23 cellular contexts compared by ENCODE assay signal in genomic region chr5:32598270-32598937, GRCh38. TPM values are rescaled to one million over a fixed set of nuclear protein-coding genes. Genes with fewer than 3 reads are reported as not detected.
DNase-seq lines count a peak whose midpoint lies in the region; ATAC-seq, FAIRE-seq and TF ChIP-seq lines count a peak whose summit lies in the region.
"Had no signal": no experiment of that assay in that cellular context is flagged by ENCODE, and none has a peak within 500 bp of the region (broad histone marks: within the 10 kb centered on the region; RNA-seq: fewer than 3 reads in every experiment).

No MANE protein-coding gene starts in this region.

- no peak for DNase-seq in activated CD4-positive, alpha-beta T cell treated with anti-CD3 and anti-CD28 coated beads, Interleukin-2, amount 10 ng/mL, durations not matched to agents 7 days and 5 days
- DNase-seq in activated CD4-positive, alpha-beta T cell treated with anti-CD3 and anti-CD28 coated beads for 48 hours = no peak
- DNase-seq in DND-41 = no peak
- no peak for DNase-seq in activated T-helper 2 cell treated with anti-CD3 and anti-CD28 coated beads, Interferon-gamma antibody, Interleukin-2, Interleukin-4, amounts not matched to agents 10 μg/mL and 5 μg/mL and 100 μg/mL, durations not matched to agents 14 hours and 24 hours and 36 hours (ENCODE audit: low spot score)
- DNase-seq in mucosa of descending colon = no peak
- DNase-seq in OCI-M2 (lab: John Stamatoyannopoulos, UW; ENCODE audit: unreplicated experiment) = no peak
- DNase-seq in pancreas = no peak
- DNase-seq: ACHN; activated CD4-positive, alpha-beta T cell treated with anti-CD3 and anti-CD28 coated beads, Interleukin-2, amount 50 U/mL, for 48 hours; aorta; central memory CD4-positive, alpha-beta T cell; DMS79 treated with DMSO at 0.1 percent for 48 hours; effector CD4-positive, alpha-beta T cell; KBM-7; NCI-H1930; NCI-H446 treated with DMSO at 0.1 percent for 48 hours; RPMI8226; spleen; uterus had no signal

- H3K36me3 Mint-ChIP-seq in activated CD4-positive, alpha-beta T cell treated with anti-CD3 and anti-CD28 coated beads, Interleukin-2, amount 10 ng/mL, durations not matched to agents 7 days and 5 days (ENCODE audit: low read depth) = peaks cover 80% of the 10 kb centered on the region
- H3K36me3 Mint-ChIP-seq in activated T-helper 2 cell treated with anti-CD3 and anti-CD28 coated beads, Interferon-gamma antibody, Interleukin-2, Interleukin-4, amounts not matched to agents 10 μg/mL and 5 μg/mL and 100 μg/mL, durations not matched to agents 14 hours and 24 hours and 36 hours (ENCODE audit: low read depth) = peaks cover 94% of the 10 kb centered on the region

- H3K27ac Mint-ChIP-seq in activated CD4-positive, alpha-beta T cell treated with anti-CD3 and anti-CD28 coated beads, Interleukin-2, amount 10 ng/mL, durations not matched to agents 7 days and 5 days = peak overlapping the region; percentile 79
- H3K27ac Mint-ChIP-seq in activated T-helper 2 cell treated with anti-CD3 and anti-CD28 coated beads, Interferon-gamma antibody, Interleukin-2, Interleukin-4, amounts not matched to agents 10 μg/mL and 5 μg/mL and 100 μg/mL, durations not matched to agents 14 hours and 24 hours and 36 hours = peak overlapping the region; percentile 24
- H3K27ac Mint-ChIP-seq: activated T-helper 17 cell treated with anti-CD3 and anti-CD28 coated beads, Interleukin-2, amount 50 U/mL, for 72 hours had no signal

- TF ChIP-seq CTCF in DND-41 (IDR thresholded peaks at IDR 0.05; ENCODE audit: borderline replicate concordance, extremely low read depth, low read length, poor library complexity, severe bottlenecking) = no peak
- TF ChIP-seq CTCF in mucosa of descending colon (IDR thresholded peaks at IDR 0.05) = no peak
- no peak for TF ChIP-seq CTCF in pancreas (IDR thresholded peaks at IDR 0.05)

- no peak overlapping the region for H3K4me3 Mint-ChIP-seq in activated CD4-positive, alpha-beta T cell treated with anti-CD3 and anti-CD28 coated beads, Interleukin-2, amount 10 ng/mL, durations not matched to agents 7 days and 5 days
- no peak overlapping the region for H3K4me3 Mint-ChIP-seq in activated T-helper 2 cell treated with anti-CD3 and anti-CD28 coated beads, Interferon-gamma antibody, Interleukin-2, Interleukin-4, amounts not matched to agents 10 μg/mL and 5 μg/mL and 100 μg/mL, durations not matched to agents 14 hours and 24 hours and 36 hours (ENCODE audit: low read depth)

- 71 to 75% methylated on average over 3 of the region's 3 CpGs for WGBS in pancreas, 2 donors

- no peak overlapping the region for H3K4me2 ChIP-seq in DND-41 (ENCODE audit: insufficient read depth, low read length)

- no peak overlapping the region for H3K9ac ChIP-seq in DND-41 (ENCODE audit: low read depth, low read length)

- POLR2A ChIA-PET in activated CD4-positive, alpha-beta T cell treated with anti-CD3 and anti-CD28 coated beads, Interleukin-2, amount 10 ng/mL, durations not matched to agents 7 days and 5 days (lab: Charles Lee) = no interaction called here

- H3K9me3 ChIP-seq in DND-41 (ENCODE audit: insufficient read depth, low read length, severe bottlenecking) (no peaks in the 10 kb centered on the region), mucosa of descending colon (no peaks in the 10 kb centered on the region), pancreas (no peaks in the 10 kb centered on the region)
- H3K9me3 ChIP-seq: spleen, uterus had no signal

- intact Hi-C loops in activated T-helper 2 cell treated with anti-CD3 and anti-CD28 coated beads, Interferon-gamma antibody, Interleukin-2, Interleukin-4, amounts not matched to agents 10 μg/mL and 5 μg/mL and 100 μg/mL, durations not matched to agents 14 hours and 24 hours and 36 hours (cut with micrococcal nuclease) = no loop called here
- intact Hi-C loops in mucosa of descending colon (cut with DNase I, micrococcal nuclease) = loop anchor here in 1 of 2 donors (10.0 kb wide), 1 partner anchor 174 kb away; no protein-coding TSS in a partner anchor
- intact Hi-C loops in pancreas (cut with DNase I) = loop anchor here in 1 of 3 donors (10.0 kb wide), 1 partner anchor 364 kb away; no protein-coding TSS in a partner anchor

- H3K9me3 Mint-ChIP-seq in activated CD4-positive, alpha-beta T cell treated with anti-CD3 and anti-CD28 coated beads, Interleukin-2, amount 10 ng/mL, durations not matched to agents 7 days and 5 days = no peaks in the 10 kb centered on the region
- no peaks in the 10 kb centered on the region for H3K9me3 Mint-ChIP-seq in activated T-helper 2 cell treated with anti-CD3 and anti-CD28 coated beads, Interferon-gamma antibody, Interleukin-2, Interleukin-4, amounts not matched to agents 10 μg/mL and 5 μg/mL and 100 μg/mL, durations not matched to agents 14 hours and 24 hours and 36 hours
- H3K9me3 Mint-ChIP-seq: activated T-helper 17 cell treated with anti-CD3 and anti-CD28 coated beads, Interleukin-2, amount 50 U/mL, for 72 hours had no signal

- no peaks in the 10 kb centered on the region for H3K27me3 ChIP-seq in DND-41 (ENCODE audit: insufficient read depth, low read length, poor library complexity)
- no peaks in the 10 kb centered on the region for H3K27me3 ChIP-seq in pancreas
- H3K27me3 ChIP-seq: spleen, uterus had no signal

- H3K27me3 Mint-ChIP-seq in activated CD4-positive, alpha-beta T cell treated with anti-CD3 and anti-CD28 coated beads, Interleukin-2, amount 10 ng/mL, durations not matched to agents 7 days and 5 days = no peaks in the 10 kb centered on the region
- H3K27me3 Mint-ChIP-seq in activated T-helper 2 cell treated with anti-CD3 and anti-CD28 coated beads, Interferon-gamma antibody, Interleukin-2, Interleukin-4, amounts not matched to agents 10 μg/mL and 5 μg/mL and 100 μg/mL, durations not matched to agents 14 hours and 24 hours and 36 hours (ENCODE audit: low read depth) = no peaks in the 10 kb centered on the region
- H3K27me3 Mint-ChIP-seq: activated T-helper 17 cell treated with anti-CD3 and anti-CD28 coated beads, Interleukin-2, amount 50 U/mL, for 72 hours had no signal

- peaks cover 65% of the 10 kb centered on the region for H3K4me1 Mint-ChIP-seq in activated CD4-positive, alpha-beta T cell treated with anti-CD3 and anti-CD28 coated beads, Interleukin-2, amount 10 ng/mL, durations not matched to agents 7 days and 5 days
- H3K4me1 Mint-ChIP-seq in activated T-helper 2 cell treated with anti-CD3 and anti-CD28 coated beads, Interferon-gamma antibody, Interleukin-2, Interleukin-4, amounts not matched to agents 10 μg/mL and 5 μg/mL and 100 μg/mL, durations not matched to agents 14 hours and 24 hours and 36 hours (ENCODE audit: low read depth) = peaks cover 56% of the 10 kb centered on the region

- H4K20me1 ChIP-seq in DND-41 (ENCODE audit: insufficient read depth, low read length) = peaks cover 59% of the 10 kb centered on the region

- no peak overlapping the region for H2AFZ ChIP-seq in DND-41 (ENCODE audit: low read depth, low read length)

- H3K4me1 ChIP-seq in DND-41 (ENCODE audit: insufficient read depth, low read length) (peaks cover 10% of the 10 kb centered on the region), mucosa of descending colon (ENCODE audit: low read depth) (peaks cover 23% of the 10 kb centered on the region), pancreas (no peaks in the 10 kb centered on the region)

- CTCF ChIA-PET in activated CD4-positive, alpha-beta T cell treated with anti-CD3 and anti-CD28 coated beads, Interleukin-2, amount 10 ng/mL, durations not matched to agents 7 days and 5 days (lab: Charles Lee) = interaction anchor here (1.4 kb wide), 1 partner anchor 8 kb away, joined by 6 read pairs; no protein-coding TSS in a partner anchor

- peaks cover 68% of the 10 kb centered on the region for H3K79me2 ChIP-seq in DND-41 (ENCODE audit: insufficient read depth, low read length)

- ATAC-seq in DND-41 (ENCODE audit: insufficient read depth, low read depth) (peak; percentile 50; the same call in 2 of the 3 replicates), mucosa of descending colon (peak; percentile 33), pancreas (no peak), GM18873 (IDR thresholded peaks at IDR 0.05; ENCODE audit: low FRiP score, unreplicated experiment) (no peak)
- ATAC-seq: activated T-helper 17 cell treated with anti-CD3 and anti-CD28 coated beads, Interleukin-2, amount 50 U/mL, for 72 hours had no signal

- H3K4me3 ChIP-seq in DND-41 (ENCODE audit: low read depth in 1 of 2, low read length in 2 of 2) = no peak overlapping the region
- no peak overlapping the region for H3K4me3 ChIP-seq in mucosa of descending colon
- H3K4me3 ChIP-seq in pancreas = no peak overlapping the region
- H3K4me3 ChIP-seq: spleen, uterus had no signal

- no peak for FAIRE-seq in pancreas (lab: Jason Lieb, UNC)
- FAIRE-seq: TTC549 had no signal

- peaks cover 95% of the 10 kb centered on the region for H3K36me3 ChIP-seq in DND-41 (ENCODE audit: insufficient read depth, low read length)
- no peaks in the 10 kb centered on the region for H3K36me3 ChIP-seq in mucosa of descending colon (ENCODE audit: low read depth)
- peaks cover 0 to 40% (median 5%) of the 10 kb centered on the region in 3 donors for H3K36me3 ChIP-seq in pancreas
- H3K36me3 ChIP-seq: uterus had no signal

- no peak overlapping the region for H3K27ac ChIP-seq in DND-41 (ENCODE audit: low read length)
- H3K27ac ChIP-seq in pancreas = no peak overlapping the region
- H3K27ac ChIP-seq: C4-2B had no signal

RNA-seq across cellular contexts. Expression of gene SUB1, which starts 13.0 kb away (rescaled TPM):
- total RNA-seq in activated CD4-positive, alpha-beta T cell treated with anti-CD3 and anti-CD28 coated beads, Interleukin-2, amount 10 ng/mL, durations not matched to agents 7 days and 5 days = 100 to 1,000 TPM; 430 to 446 TPM
- total RNA-seq in activated T-helper 2 cell treated with anti-CD3 and anti-CD28 coated beads, Interferon-gamma antibody, Interleukin-2, Interleukin-4, amounts not matched to agents 10 μg/mL and 5 μg/mL and 100 μg/mL, durations not matched to agents 14 hours and 24 hours and 36 hours = 380 and 404 TPM in 2 replicates
- total RNA-seq in mucosa of descending colon (100 to 1,000 TPM; 134 to 174 (median 156) TPM), pancreas (10 to 100 TPM; 42.5 to 91.7 (median 62.2) TPM)
- 10 to 100 TPM; 50.7 to 87.1 TPM for polyA plus RNA-seq in pancreas

Comparison
In these comparisons a context has a peak if more than half of its experiments do, and no peak if none do; other contexts are left out.
1. ATAC-seq: peak in DND-41 (single experiment) and mucosa of descending colon (single experiment); none in pancreas (0 of 4) and GM18873 (single experiment).